In genomic region chr2:211248841-211249240, GRCh38 we compare ENCODE assay signal across 15 cellular contexts.
"Had no signal": no experiment of that assay in that cellular context is flagged by ENCODE, and none has a peak within 500 bp of the region (broad histone marks: within the 10 kb centered on the region; RNA-seq: fewer than 3 reads in every experiment).

No MANE protein-coding gene starts in this region.

- DNase-seq: activated CD4-positive, alpha-beta memory T cell treated with anti-CD3 and anti-CD28 coated beads for 36 hours; activated CD4-positive, alpha-beta T cell treated with anti-CD3 and anti-CD28 coated beads for 36 hours; activated T-cell treated with anti-CD3 and anti-CD28 coated beads for 4 hours; amniotic stem cell; left ventricle myocardium inferior; nephron progenitor cell; nucleus accumbens; stimulated activated CD4-positive, alpha-beta T cell treated with anti-CD3 and anti-CD28 coated beads, Interleukin-2, amount 100 ng/mL, for 24 hours; stimulated activated naive CD8-positive, alpha-beta T cell treated with anti-CD3 and anti-CD28 coated beads, Interleukin-15, Interleukin-2, amounts not matched to agents 100 U/mL and 50 U/mL, for 24 hours; substantia nigra; tibial artery; uterus had no signal

- ATAC-seq: activated CD4-positive, alpha-beta T cell treated with anti-CD3 and anti-CD28 coated beads for 36 hours; stimulated activated naive CD8-positive, alpha-beta T cell treated with anti-CD3 and anti-CD28 coated beads, Interleukin-15, Interleukin-2, amounts not matched to agents 100 U/mL and 50 U/mL, for 24 hours had no signal

- H3K4me3 Mint-ChIP-seq: activated CD4-positive, alpha-beta memory T cell treated with anti-CD3 and anti-CD28 coated beads for 36 hours; activated CD4-positive, alpha-beta T cell treated with anti-CD3 and anti-CD28 coated beads for 36 hours; activated naive CD8-positive, alpha-beta T cell; nephron progenitor cell had no signal

- H3K4me1 Mint-ChIP-seq: activated CD4-positive, alpha-beta T cell treated with anti-CD3 and anti-CD28 coated beads for 36 hours had no signal

- H3K4me1 ChIP-seq: left ventricle myocardium inferior, tibial artery, uterus had no signal

- H3K9me3 Mint-ChIP-seq: activated CD4-positive, alpha-beta memory T cell treated with anti-CD3 and anti-CD28 coated beads for 36 hours; nephron progenitor cell had no signal

- H3K27ac ChIP-seq: cardiac muscle cell, left ventricle myocardium inferior, tibial artery, uterus had no signal

- H3K27ac Mint-ChIP-seq: activated CD4-positive, alpha-beta memory T cell treated with anti-CD3 and anti-CD28 coated beads for 36 hours; activated CD4-positive, alpha-beta T cell treated with anti-CD3 and anti-CD28 coated beads for 36 hours; activated naive CD8-positive, alpha-beta T cell; nephron progenitor cell had no signal

- H3K36me3 Mint-ChIP-seq: activated CD4-positive, alpha-beta memory T cell treated with anti-CD3 and anti-CD28 coated beads for 36 hours; activated naive CD8-positive, alpha-beta T cell had no signal

- H3K36me3 ChIP-seq: cardiac muscle cell, left ventricle myocardium inferior, tibial artery, uterus had no signal

- H3K27me3 ChIP-seq: cardiac muscle cell, tibial artery, uterus had no signal

- H3K4me3 ChIP-seq: cardiac muscle cell, left ventricle myocardium inferior, tibial artery, uterus had no signal

- H3K9me3 ChIP-seq: left ventricle myocardium inferior, tibial artery, uterus had no signal

- H3K27me3 Mint-ChIP-seq: activated CD4-positive, alpha-beta memory T cell treated with anti-CD3 and anti-CD28 coated beads for 36 hours; activated CD4-positive, alpha-beta T cell treated with anti-CD3 and anti-CD28 coated beads for 36 hours; activated naive CD8-positive, alpha-beta T cell; progenitor cell of endocrine pancreas had no signal
